Comparison of ENCODE assay signal across 17 cellular contexts in the genomic region with DNA sequence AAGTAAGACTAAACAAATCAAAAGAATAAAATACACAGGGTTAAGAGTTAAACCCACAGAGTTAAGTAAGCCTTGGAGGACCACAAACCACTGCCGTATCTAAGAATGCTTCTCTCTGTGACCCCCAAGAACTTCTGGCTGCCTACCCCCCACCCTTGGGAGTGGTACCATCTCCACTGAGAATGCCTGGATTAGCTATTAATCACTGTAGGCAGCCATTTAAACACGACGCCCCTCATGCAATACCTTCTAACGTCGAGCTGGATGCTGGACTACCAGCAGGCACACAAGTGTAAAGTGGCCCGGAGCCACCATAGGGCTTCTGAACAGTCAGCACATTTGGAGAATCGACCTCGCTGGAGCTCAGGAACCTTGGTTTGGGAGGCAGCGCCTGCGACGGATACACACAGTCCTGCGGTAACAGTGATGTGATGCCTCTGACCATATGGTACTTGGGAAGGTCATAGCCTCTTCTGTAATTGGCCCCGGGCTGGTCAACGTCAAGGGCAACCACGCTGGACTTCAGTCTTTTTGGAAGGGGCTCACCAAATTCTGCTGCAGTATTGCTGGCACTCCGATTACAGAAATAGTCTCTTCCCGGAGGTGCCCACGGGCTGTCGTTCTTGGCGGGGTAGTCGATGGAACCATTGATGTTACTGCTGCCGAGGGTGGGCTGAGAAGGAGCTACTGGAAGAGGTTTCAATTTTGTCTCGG. TPM values are rescaled to one million over a fixed set of nuclear protein-coding genes. Genes with fewer than 3 reads are reported as not detected.
DNase-seq lines count a peak whose midpoint lies in the region; ATAC-seq and TF ChIP-seq lines count a peak whose summit lies in the region.
"Had no signal": no experiment of that assay in that cellular context is flagged by ENCODE, and none has a peak within 500 bp of the region (broad histone marks: within the 10 kb centered on the region; RNA-seq: fewer than 3 reads in every experiment).

No MANE protein-coding gene starts in this region.

- no CpG with 5 or more reads among the region's 23 CpGs for WGBS in H9 (ENCODE audit: extremely low coverage, insufficient read length, low lambda C conversion rate)

- POLR2A ChIA-PET in activated naive CD8-positive, alpha-beta T cell treated with anti-CD3 and anti-CD28 coated beads, Interleukin-2, amount 10 ng/mL, durations not matched to agents 7 days and 5 days (lab: Charles Lee): interaction anchor here (0.6 to 1.2 kb wide), 2 partner anchors 19 to 67 kb away, joined by 3 read pairs; no protein-coding TSS in a partner anchor

- H3K4me3 Mint-ChIP-seq in H9 (no peak overlapping the region; a peak in 1 of 5 replicates), nephron progenitor cell (no peak overlapping the region)
- peak overlapping the region; percentile 96 for H3K4me3 Mint-ChIP-seq in activated naive CD8-positive, alpha-beta T cell treated with anti-CD3 and anti-CD28 coated beads, Interleukin-2, amount 10 ng/mL, durations not matched to agents 7 days and 5 days
- H3K4me3 Mint-ChIP-seq: endodermal cell had no signal

- H2BK15ac ChIP-seq in H9 (ENCODE audit: low read depth, low read length): no peak overlapping the region

- H3K36me3 Mint-ChIP-seq in H9 (ENCODE audit: insufficient read depth in 1 of 3, low read depth in 3 of 3) (peaks cover 70 to 94% (median 81%) of the 10 kb centered on the region in 3 experiments), nephron progenitor cell (ENCODE audit: low read depth) (peaks cover 74% of the 10 kb centered on the region)
- peaks cover 81% of the 10 kb centered on the region for H3K36me3 Mint-ChIP-seq in activated naive CD8-positive, alpha-beta T cell treated with anti-CD3 and anti-CD28 coated beads, Interleukin-2, amount 10 ng/mL, durations not matched to agents 7 days and 5 days

- H4K20me1 ChIP-seq in BLaER1 treated with 17β-estradiol and CSF1 and Interleukin-3, amounts not matched to agents 10 nM and 100 nM: peaks cover 95 to 100% (median 100%) of the 10 kb centered on the region in 11 experiments
- peaks cover 2% of the 10 kb centered on the region for H4K20me1 ChIP-seq in H9 (ENCODE audit: control insufficient read depth, insufficient read depth, insufficient read length)

- H2AFZ ChIP-seq in H9 (ENCODE audit: low read length): no peak overlapping the region

- peak overlapping the region in 3 of 11 experiments; percentile 2 to 29 (median 2); a peak in 4 of 22 replicates for H3K27ac ChIP-seq in BLaER1 treated with 17β-estradiol and CSF1 and Interleukin-3, amounts not matched to agents 10 nM and 100 nM
- no peak overlapping the region for H3K27ac ChIP-seq in H9 (ENCODE audit: insufficient read length, low read depth, low read length)
- H3K27ac ChIP-seq: brain microvascular endothelial cell, gastrocnemius medialis had no signal

- no peaks in the 10 kb centered on the region for H3K23me2 ChIP-seq in H9 (ENCODE audit: insufficient read length, low read depth, low read length, poor library complexity, severe bottlenecking)

- peaks cover 92 to 100% (median 94%) of the 10 kb centered on the region in 11 experiments for H3K36me3 ChIP-seq in BLaER1 treated with 17β-estradiol and CSF1 and Interleukin-3, amounts not matched to agents 10 nM and 100 nM

- H3K14ac ChIP-seq in H9 (ENCODE audit: insufficient read depth, low read length): no peak overlapping the region

- ATAC-seq in activated naive CD8-positive, alpha-beta T cell treated with anti-CD3 and anti-CD28 coated beads, Interleukin-2, amount 10 ng/mL, durations not matched to agents 7 days and 5 days (ENCODE audit: low read depth): no peak
- no peak for ATAC-seq in GM18519 (IDR thresholded peaks at IDR 0.05; ENCODE audit: low FRiP score, unreplicated experiment)
- ATAC-seq in GM21526 (IDR thresholded peaks at IDR 0.05; ENCODE audit: low FRiP score, unreplicated experiment): no peak
- ATAC-seq: gastrocnemius medialis had no signal

- no peaks in the 10 kb centered on the region for H3K9me3 ChIP-seq in BLaER1 treated with 17β-estradiol and CSF1 and Interleukin-3, amounts not matched to agents 10 nM and 100 nM (replicated peaks in 1 of 11)
- no peaks in the 10 kb centered on the region for H3K9me3 ChIP-seq in H9 (ENCODE audit: control insufficient read depth, low read depth, low read length)
- H3K9me3 ChIP-seq: gastrocnemius medialis had no signal

- no peak overlapping the region for H3K4ac ChIP-seq in H9 (ENCODE audit: low read depth, low read length)

- no peaks in the 10 kb centered on the region for H3K27me3 ChIP-seq in BLaER1 treated with 17β-estradiol and CSF1 and Interleukin-3, amounts not matched to agents 10 nM and 100 nM
- H3K27me3 ChIP-seq in H9 (ENCODE audit: insufficient read depth, low read length): no peaks in the 10 kb centered on the region
- H3K27me3 ChIP-seq: brain microvascular endothelial cell, gastrocnemius medialis had no signal

- no peak overlapping the region for H3K56ac ChIP-seq in H9 (ENCODE audit: insufficient read length, low read depth, low read length)

- H3K23ac ChIP-seq in H9 (ENCODE audit: insufficient read length, low read depth, low read length): no peak overlapping the region

- peaks cover 9% of the 10 kb centered on the region for H3K79me1 ChIP-seq in H9 (ENCODE audit: insufficient read depth, low read depth, low read length, poor library complexity, severe bottlenecking)

- H2BK20ac ChIP-seq in H9 (ENCODE audit: low read depth, low read length, poor library complexity, severe bottlenecking): no peak overlapping the region

- peak overlapping the region in 10 of 11 experiments; percentile 48 to 90 (median 60); a peak in 19 of 22 replicates for H3K4me2 ChIP-seq in BLaER1 treated with 17β-estradiol and CSF1 and Interleukin-3, amounts not matched to agents 10 nM and 100 nM
- no peak overlapping the region for H3K4me2 ChIP-seq in H9 (ENCODE audit: insufficient read depth, insufficient read length, low read length)

- H3K79me2 ChIP-seq in H9 (ENCODE audit: insufficient read depth, low read length): peaks cover 54% of the 10 kb centered on the region

- no peak overlapping the region for H4K5ac ChIP-seq in H9 (ENCODE audit: insufficient read length, low read depth, low read length)

- no peak overlapping the region for H2BK120ac ChIP-seq in H9 (ENCODE audit: low read depth, low read length, poor library complexity, severe bottlenecking)

- no peak overlapping the region for H2BK5ac ChIP-seq in H9 (ENCODE audit: insufficient read length, low read length)

- no peak overlapping the region for H4K8ac ChIP-seq in H9 (replicated peaks; ENCODE audit: insufficient read length, low read depth, low read length)

- no peak overlapping the region for H3K18ac ChIP-seq in H9 (ENCODE audit: insufficient read length, low read depth, low read length)

- H3K4me1 Mint-ChIP-seq in H9: peaks cover 32 to 48% of the 10 kb centered on the region in 2 experiments
- H3K4me1 Mint-ChIP-seq in activated naive CD8-positive, alpha-beta T cell treated with anti-CD3 and anti-CD28 coated beads, Interleukin-2, amount 10 ng/mL, durations not matched to agents 7 days and 5 days: peaks cover 80% of the 10 kb centered on the region
- peaks cover 22% of the 10 kb centered on the region for H3K4me1 Mint-ChIP-seq in nephron progenitor cell

- H3K9ac ChIP-seq in BLaER1 treated with 17β-estradiol and CSF1 and Interleukin-3, amounts not matched to agents 10 nM and 100 nM: peak overlapping the region in 6 of 11 experiments; percentile 3 to 51 (median 24); a peak in 8 of 22 replicates
- H3K9ac ChIP-seq in H9 (ENCODE audit: extremely low read depth, insufficient read length, low read length): no peak overlapping the region

- H3K4me1 ChIP-seq in BLaER1 treated with 17β-estradiol and CSF1 and Interleukin-3, amounts not matched to agents 10 nM and 100 nM: peaks cover 61 to 72% (median 65%) of the 10 kb centered on the region in 10 experiments
- H3K4me1 ChIP-seq in H9 (ENCODE audit: insufficient read depth, low read length): no peaks in the 10 kb centered on the region

- no peak for TF ChIP-seq CTCF in H9 (conservative IDR thresholded peaks at IDR 0.05)
- TF ChIP-seq CTCF in nephron progenitor cell (IDR thresholded peaks at IDR 0.05): no peak

- no peaks in the 10 kb centered on the region for H3K9me3 Mint-ChIP-seq in H9
- H3K9me3 Mint-ChIP-seq in activated naive CD8-positive, alpha-beta T cell treated with anti-CD3 and anti-CD28 coated beads, Interleukin-2, amount 10 ng/mL, durations not matched to agents 7 days and 5 days: no peaks in the 10 kb centered on the region
- no peaks in the 10 kb centered on the region for H3K9me3 Mint-ChIP-seq in nephron progenitor cell
- H3K9me3 Mint-ChIP-seq: endodermal cell had no signal

- H3K27me3 Mint-ChIP-seq in H9 (ENCODE audit: low read depth) (no peaks in the 10 kb centered on the region), nephron progenitor cell (ENCODE audit: low read depth, poor library complexity) (peaks cover 2% of the 10 kb centered on the region)
- no peaks in the 10 kb centered on the region for H3K27me3 Mint-ChIP-seq in activated naive CD8-positive, alpha-beta T cell treated with anti-CD3 and anti-CD28 coated beads, Interleukin-2, amount 10 ng/mL, durations not matched to agents 7 days and 5 days

- H2BK12ac ChIP-seq in H9 (ENCODE audit: insufficient read length, low read depth, low read length): no peak overlapping the region

- DNase-seq in H9 (no peak), nephron progenitor cell (no peak), NCI-H1417 treated with DMSO at 0.1 percent for 48 hours (lab: John Stamatoyannopoulos, UW) (no peak)
- DNase-seq in activated naive CD8-positive, alpha-beta T cell treated with anti-CD3 and anti-CD28 coated beads, Interleukin-2, amount 10 ng/mL, durations not matched to agents 7 days and 5 days: no peak
- no peak for DNase-seq in stimulated activated CD4-positive, alpha-beta T cell treated with anti-CD3 and anti-CD28 coated beads, Interleukin-12 subunit alpha, Interleukin-12 subunit beta, amount 100 ng/mL, for 4 hours
- DNase-seq: activated T-cell treated with anti-CD3 and anti-CD28 coated beads, Interleukin-2, amount 50 U/mL, for 48 hours; brain microvascular endothelial cell; C1 segment of cervical spinal cord; endodermal cell; gastrocnemius medialis; GF-D8; midbrain; NCI-H2171 treated with DMSO at 0.1 percent for 48 hours; stimulated activated CD4-positive, alpha-beta T cell treated with anti-CD3 and anti-CD28 coated beads, Interleukin-2, amount 100 ng/mL, for 24 hours had no signal

- no peak overlapping the region for H3T11ph ChIP-seq in H9 (ENCODE audit: low read length)

- H3K27ac Mint-ChIP-seq in H9 (peak overlapping the region; percentile 82 to 94 (median 88); a peak in 5 of 7 replicates), nephron progenitor cell (peak overlapping the region; percentile 23)
- peak overlapping the region; percentile 73 for H3K27ac Mint-ChIP-seq in activated naive CD8-positive, alpha-beta T cell treated with anti-CD3 and anti-CD28 coated beads, Interleukin-2, amount 10 ng/mL, durations not matched to agents 7 days and 5 days

- no peak overlapping the region for H2AK5ac ChIP-seq in H9 (ENCODE audit: insufficient read length, low read length)

- H3K4me3 ChIP-seq in BLaER1 treated with 17β-estradiol and CSF1 and Interleukin-3, amounts not matched to agents 10 nM and 100 nM: peak overlapping the region in 2 of 10 experiments; percentile 23 to 45; a peak in 3 of 20 replicates
- H3K4me3 ChIP-seq: gastrocnemius medialis had no signal

- H4K91ac ChIP-seq in H9 (ENCODE audit: insufficient read length, low read depth, low read length): no peak overlapping the region

RNA-seq across cellular contexts. Expression of gene ZNF217, which starts 18.0 kb away (rescaled TPM):
- total RNA-seq in H9 (2021): 79.2 and 82.8 TPM in 2 replicates
- 100 to 1,000 TPM; 133 to 144 TPM for total RNA-seq in activated naive CD8-positive, alpha-beta T cell treated with anti-CD3 and anti-CD28 coated beads, Interleukin-2, amount 10 ng/mL, durations not matched to agents 7 days and 5 days

Comparison
In these comparisons a context has a peak if more than half of its experiments do, and no peak if none do; other contexts are left out.
1. H3K27ac Mint-ChIP-seq: peak in every context shown above with its lines; median percentile 88 in H9; 73 in activated naive CD8-positive, alpha-beta T cell treated with anti-CD3 and anti-CD28 coated beads, Interleukin-2, amount 10 ng/mL, durations not matched to agents 7 days and 5 days; 23 in nephron progenitor cell.